8 cellular contexts compared by ENCODE assay signal in genomic region chr12:123713398-123714301, GRCh38. TPM values are rescaled to one million over a fixed set of nuclear protein-coding genes. Genes with fewer than 3 reads are reported as not detected.
DNase-seq lines count a peak whose midpoint lies in the region; ATAC-seq and TF ChIP-seq lines count a peak whose summit lies in the region.

No MANE protein-coding gene starts in this region.

- H3K79me2 ChIP-seq in GM23338 (replicated peaks; ENCODE audit: insufficient read depth) = peaks cover 63% of the 10 kb centered on the region

- no peaks in the 10 kb centered on the region for H3K36me3 ChIP-seq in CD4-positive, alpha-beta memory T cell (ENCODE audit: insufficient read depth, low read length)
- no peaks in the 10 kb centered on the region; the same call in 1 of the 2 replicates for H3K36me3 ChIP-seq in GM23338 (ENCODE audit: insufficient read depth)

- no peaks in the 10 kb centered on the region for H3K27me3 ChIP-seq in CD4-positive, alpha-beta memory T cell (ENCODE audit: insufficient read depth, low read length)
- no peaks in the 10 kb centered on the region for H3K27me3 ChIP-seq in GM23338 (ENCODE audit: insufficient read depth)

- POLR2A ChIA-PET in CD4-positive, alpha-beta memory T cell (lab: Charles Lee; ENCODE audit: partially characterized antibody) = interaction anchor here (1.0 to 3.3 kb wide), 7 partner anchors 11 to 481 kb away, joined by 3 to 14 read pairs (median 3); partner anchors contain the start of genes MPHOSPH9, MTRFR, SNRNP35 and TCTN2

- H3K27ac ChIP-seq in CD4-positive, alpha-beta memory T cell (ENCODE audit: low read depth, low read length) = peak overlapping the region; percentile 60
- H3K27ac ChIP-seq in GM23338 (ENCODE audit: low read depth) = no peak overlapping the region

- no peaks in the 10 kb centered on the region for H3K9me2 ChIP-seq in GM23338 (ENCODE audit: insufficient read depth)

- no peaks in the 10 kb centered on the region for H3F3A ChIP-seq in GM23338 (replicated peaks; ENCODE audit: low read depth)

- peaks cover 22% of the 10 kb centered on the region for H4K20me1 ChIP-seq in GM23338 (replicated peaks; ENCODE audit: insufficient read depth)

- CTCF ChIA-PET in CD4-positive, alpha-beta memory T cell (lab: Charles Lee; ENCODE audit: partially characterized antibody) = interaction anchor here (1.1 to 1.2 kb wide), 2 partner anchors 12 to 15 kb away, joined by 3 read pairs; no protein-coding TSS in a partner anchor

- H3K4me1 ChIP-seq in CD4-positive, alpha-beta memory T cell (ENCODE audit: insufficient read depth, low read length) = peaks cover 34% of the 10 kb centered on the region
- peaks cover 15% of the 10 kb centered on the region for H3K4me1 ChIP-seq in GM23338 (ENCODE audit: insufficient read depth)

- no peaks in the 10 kb centered on the region for H3K27me3 Mint-ChIP-seq in CD4-positive, alpha-beta memory T cell
- H3K27me3 Mint-ChIP-seq in GM23338 (ENCODE audit: insufficient read depth, low read depth, poor library complexity) = peaks cover 19% of the 10 kb centered on the region

- H3K9me3 ChIP-seq in CD4-positive, alpha-beta memory T cell (ENCODE audit: control insufficient read depth in 1 of 2, low read length in 2 of 2) = no peaks in the 10 kb centered on the region

- DNase-seq in CD4-positive, alpha-beta memory T cell = peak in 4 of 5 donors; percentile 4 to 41 (median 11)
- DNase-seq in GM23338 (ENCODE audit: low spot score) (no peak), fibroblast of mammary gland (ENCODE audit: low read depth) (peak; percentile 17), renal cortical epithelial cell (ENCODE audit: low read depth) (peak; percentile 18)

- intact Hi-C loops in CD4-positive, alpha-beta memory T cell (cut with micrococcal nuclease) = no loop called here

- H3K4me3 ChIP-seq in CD4-positive, alpha-beta memory T cell (ENCODE audit: low read length in 2 of 2) = peak overlapping the region; percentile 27 to 85
- H3K4me3 ChIP-seq in GM23338 = peak overlapping the region; percentile 98
- H3K4me3 ChIP-seq in WI38 (ENCODE audit: low read depth, low read length) = peak overlapping the region; percentile 84
- peak overlapping the region; percentile 75 for H3K4me3 ChIP-seq in fibroblast of mammary gland (ENCODE audit: control insufficient read depth, low read depth, low read length)

- H3K4me1 Mint-ChIP-seq in CD4-positive, alpha-beta memory T cell = peaks cover 27 to 40% (median 35%) of the 10 kb centered on the region in 4 donors
- peaks cover 15% of the 10 kb centered on the region for H3K4me1 Mint-ChIP-seq in GM23338

- no peak for ATAC-seq in GM23338
- ATAC-seq in GM19397 (IDR thresholded peaks at IDR 0.05; ENCODE audit: unreplicated experiment) = no peak
- no peak for ATAC-seq in HG02798 (IDR thresholded peaks at IDR 0.05; ENCODE audit: poor library complexity, unreplicated experiment)
- no peak for ATAC-seq in GM19463 (IDR thresholded peaks at IDR 0.05; ENCODE audit: unreplicated experiment)

- H3K27ac Mint-ChIP-seq in CD4-positive, alpha-beta memory T cell = peak overlapping the region; percentile 84 to 93 (median 90)
- H3K27ac Mint-ChIP-seq in GM23338 = no peak overlapping the region

- H3K4me3 Mint-ChIP-seq in CD4-positive, alpha-beta memory T cell = peak overlapping the region; percentile 84 to 97 (median 90)
- H3K4me3 Mint-ChIP-seq in GM23338 = peak overlapping the region; percentile 93

- H3K4me2 ChIP-seq in GM23338 = peak overlapping the region; percentile 97

- peaks cover 0 to 9% (median 0%) of the 10 kb centered on the region in 8 donors for H3K9me3 Mint-ChIP-seq in CD4-positive, alpha-beta memory T cell
- H3K9me3 Mint-ChIP-seq in GM23338 = no peaks in the 10 kb centered on the region; the same call in 2 of the 3 replicates

- TF ChIP-seq CTCF in GM23338 (conservative IDR thresholded peaks at IDR 0.05; ENCODE audit: low read depth in 2 of 2) (no peak), WI38 (IDR thresholded peaks at IDR 0.05; ENCODE audit: low read depth, low read length) (no peak), fibroblast of mammary gland (conservative IDR thresholded peaks at IDR 0.05; ENCODE audit: control insufficient read depth, insufficient read depth, low read depth, low read length) (no peak)

- peaks cover 3 to 10% of the 10 kb centered on the region in 2 donors for H3K36me3 Mint-ChIP-seq in CD4-positive, alpha-beta memory T cell
- H3K36me3 Mint-ChIP-seq in GM23338 (ENCODE audit: low read depth) = peaks cover 6% of the 10 kb centered on the region; the same call in 2 of the 3 replicates

- no peak overlapping the region for H2AFZ ChIP-seq in GM23338

TF ChIP-seq in GM23338, 12 proteins besides CTCF, POLR2A, EP300 and RAD21 (continues in another document):
- TF ChIP-seq POLR2AphosphoS5 (IDR thresholded peaks at IDR 0.05; ENCODE audit: low read depth) (no peak), EZH2phosphoT487 (IDR thresholded peaks at IDR 0.05; ENCODE audit: unreplicated experiment) (no peak), ZNF114 (CRISPR knock-in tag; IDR thresholded peaks at IDR 0.05) (no peak), NANOG (IDR thresholded peaks at IDR 0.05; ENCODE audit: borderline replicate concordance) (no peak), STAT1 (IDR thresholded peaks at IDR 0.05; ENCODE audit: unreplicated experiment) (no peak), ZNF462 (CRISPR knock-in tag; IDR thresholded peaks at IDR 0.05) (no peak)

RNA-seq across cellular contexts. Expression of gene ATP6V0A2, which starts 1.5 kb away (rescaled TPM):
- total RNA-seq in CD4-positive, alpha-beta memory T cell = 10 to 100 TPM; 43.8 to 46.1 TPM
- 10 to 100 TPM; 15.3 to 24.0 TPM for polyA plus RNA-seq in CD4-positive, alpha-beta memory T cell
- 49.7 and 64.4 TPM in 2 replicates for total RNA-seq in GM23338 (2014; rRNA removed; shearing (Covaris generic))
- polyA plus RNA-seq in GM23338 (2016; fragmentation: Nextera tagmentation; extraction: Ambion mirVana) = 19.0 and 19.2 TPM in 2 replicates
- total RNA-seq in renal cortical epithelial cell = 19.0 and 22.1 TPM in 2 replicates

RNA-seq across cellular contexts. Expression of gene TCTN2, which starts 42.7 kb away (rescaled TPM):
- 1 to 10 TPM; 8.1 to 10.0 TPM for total RNA-seq in CD4-positive, alpha-beta memory T cell
- 1 to 10 TPM; 1.0 to 2.3 TPM for polyA plus RNA-seq in CD4-positive, alpha-beta memory T cell
- total RNA-seq in GM23338 (2014; rRNA removed; shearing (Covaris generic)) = 6.0 and 6.8 TPM in 2 replicates
- polyA plus RNA-seq in GM23338 (2016; fragmentation: Nextera tagmentation; extraction: Ambion mirVana) = 2.7 and 3.0 TPM in 2 replicates
- total RNA-seq in renal cortical epithelial cell = 9.0 and 22.7 TPM in 2 replicates

RNA-seq across cellular contexts. Expression of gene DNAH10, which starts 48.5 kb away (rescaled TPM):
- under 1 TPM; 0.06 to 0.08 TPM for total RNA-seq in CD4-positive, alpha-beta memory T cell
- under 1 TPM in 1 of 2 donors, not detected in 1; 0.06 TPM for polyA plus RNA-seq in CD4-positive, alpha-beta memory T cell
- 0.03 and 0.12 TPM in 2 replicates for total RNA-seq in GM23338 (2014; rRNA removed; shearing (Covaris generic))
- 0.03 and 0.19 TPM in 2 replicates for polyA plus RNA-seq in GM23338 (2016; fragmentation: Nextera tagmentation; extraction: Ambion mirVana)
- 0.10 and 0.35 TPM in 2 replicates for total RNA-seq in renal cortical epithelial cell
